ENCODE assay signal across 1 cellular context in the genomic region with DNA sequence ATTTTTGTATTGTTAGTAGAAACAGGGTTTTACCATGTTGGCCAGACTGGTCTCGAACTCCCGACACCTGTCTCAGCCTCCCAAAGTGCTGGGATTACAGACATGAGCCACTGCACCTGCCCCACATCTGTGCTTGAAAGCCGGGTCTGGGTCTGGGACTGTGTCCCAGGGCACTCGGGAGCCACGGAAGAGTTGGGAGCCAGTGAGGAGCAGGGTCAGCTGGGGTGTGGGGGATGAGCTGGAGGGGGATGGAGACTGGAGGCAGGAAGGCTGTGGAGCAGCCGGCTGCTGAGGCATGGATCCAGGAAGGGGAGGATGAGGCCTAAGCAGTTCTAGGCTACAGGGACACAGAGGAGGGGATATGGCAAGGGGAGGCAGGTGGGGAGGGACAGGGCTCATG.
TF ChIP-seq lines count a peak whose summit lies in the region.

No MANE protein-coding gene starts in this region.

TF ChIP-seq in H1, 55 proteins besides CTCF, POLR2A, EP300 and RAD21:
- TF ChIP-seq KDM1A (IDR thresholded peaks at IDR 0.05; ENCODE audit: borderline replicate concordance, low read length) (peak; percentile 54), SIX5 (IDR thresholded peaks at IDR 0.05; ENCODE audit: low read depth, low read length) (no peak), KDM4A (IDR thresholded peaks at IDR 0.05; ENCODE audit: low read depth, low read length, severe bottlenecking) (no peak)
